In the genomic region with DNA sequence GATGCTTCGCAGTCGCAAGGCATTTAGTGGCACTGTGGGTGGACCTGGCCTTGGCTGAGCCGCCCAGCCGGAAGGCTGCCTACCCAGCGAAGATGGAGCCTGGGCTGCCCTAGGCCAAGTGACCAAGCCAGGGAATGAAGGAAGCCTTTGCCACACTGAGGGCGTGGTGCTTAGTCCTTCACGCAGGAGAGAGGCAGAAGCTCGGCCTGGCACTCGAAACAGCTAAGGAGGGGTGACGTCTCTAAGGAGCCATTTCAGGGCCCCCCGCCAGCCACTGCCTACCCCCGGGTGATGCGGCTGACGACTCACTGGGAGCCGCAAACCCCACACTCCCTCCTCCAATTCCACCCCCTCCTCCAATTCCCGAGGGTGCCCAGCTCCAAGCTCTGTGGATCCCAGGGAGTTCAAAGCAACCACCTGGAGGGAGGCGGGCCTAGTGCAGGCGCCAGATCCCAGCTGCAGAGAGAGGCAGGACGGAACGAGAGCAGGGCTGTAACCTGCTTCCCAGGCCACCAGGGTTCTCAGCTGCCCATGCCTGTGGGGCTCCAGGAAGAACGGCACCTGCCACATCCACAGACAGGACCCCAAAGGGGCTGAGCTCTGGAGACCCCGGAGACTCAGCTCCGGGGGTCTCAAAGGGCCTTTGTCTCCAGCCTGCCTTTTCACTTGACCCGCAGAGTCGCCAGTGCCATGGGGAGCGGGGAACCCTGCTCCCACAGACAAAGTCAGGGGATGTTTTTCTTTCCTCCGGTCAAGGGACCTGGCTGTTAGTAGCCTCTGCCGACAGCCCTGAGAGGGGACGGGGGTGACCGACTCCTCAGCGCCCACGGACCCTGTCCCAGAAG, we compare ENCODE assay signal across 8 cellular contexts.
DNase-seq lines count a peak whose midpoint lies in the region; ATAC-seq, FAIRE-seq and TF ChIP-seq lines count a peak whose summit lies in the region.

No MANE protein-coding gene starts in this region.

- no peak for TF ChIP-seq POLR2A in endothelial cell of umbilical vein (IDR thresholded peaks at IDR 0.05; ENCODE audit: low read depth, low read length)

- H4K20me1 ChIP-seq in endothelial cell of umbilical vein (replicated peaks; ENCODE audit: control insufficient read depth, extremely low read depth, insufficient read depth, low read length): no peaks in the 10 kb centered on the region

- intact Hi-C loops in endothelial cell of umbilical vein (cut with micrococcal nuclease): loop anchor here (1.0 kb wide), 1 partner anchor 26 kb away; no protein-coding TSS in a partner anchor

- no peak overlapping the region for H2BK15ac ChIP-seq in neuronal stem cell (ENCODE audit: low read length)

- no peak for TF ChIP-seq CTCF in endothelial cell of umbilical vein (IDR thresholded peaks at IDR 0.05; ENCODE audit: extremely low read depth in 1 of 2, insufficient read depth in 1 of 2, low read depth in 1 of 2, low read length in 2 of 2)

- peak overlapping the region; percentile 94 for H3K14ac ChIP-seq in neuronal stem cell (ENCODE audit: low read length)

- POLR2A ChIA-PET in endothelial cell of umbilical vein (lab: Charles Lee): no interaction called here

- H2AK5ac ChIP-seq in neuronal stem cell (ENCODE audit: low read depth, low read length): peak overlapping the region; percentile 49

- peak overlapping the region; percentile 94 for H3K23ac ChIP-seq in neuronal stem cell (ENCODE audit: low read depth, low read length, poor library complexity)

- H3K4ac ChIP-seq in neuronal stem cell (ENCODE audit: low read length): no peak overlapping the region

- H3K4me3 ChIP-seq in NT2/D1 (ENCODE audit: insufficient read length, low read depth) (peak overlapping the region; percentile 49), endothelial cell of umbilical vein (replicated peaks in 1 of 3; ENCODE audit: insufficient read depth in 1 of 3, low read depth in 1 of 3, low read length in 3 of 3) (peak overlapping the region; percentile 50 to 89 (median 77)), neuronal stem cell (ENCODE audit: low read length in 2 of 2) (peak overlapping the region; percentile 50 to 76)

- WGBS in neuronal stem cell (ENCODE audit: extremely low coverage in 2 of 2, insufficient read length in 2 of 2, insufficient replicate concordance in 1 of 2), 2 donors: no CpG with 5 or more reads among the region's 32 CpGs

- no peak overlapping the region for H4K8ac ChIP-seq in neuronal stem cell (ENCODE audit: low read depth, low read length)

- H3K9ac ChIP-seq in NT2/D1 (ENCODE audit: insufficient read length, low read depth) (peak overlapping the region; percentile 70), endothelial cell of umbilical vein (replicated peaks; ENCODE audit: extremely low read depth, insufficient read depth, low read length) (peak overlapping the region; percentile 72), neuronal stem cell (ENCODE audit: low read depth, low read length, poor library complexity) (no peak overlapping the region)

- H2BK12ac ChIP-seq in neuronal stem cell (ENCODE audit: low read length): no peak overlapping the region

- H3K27me3 ChIP-seq in NT2/D1 (ENCODE audit: insufficient read depth, insufficient read length) (no peaks in the 10 kb centered on the region), endothelial cell of umbilical vein (ENCODE audit: control insufficient read depth in 2 of 2, insufficient read depth in 2 of 2, low read length in 2 of 2) (no peaks in the 10 kb centered on the region), neuronal stem cell (ENCODE audit: control insufficient read depth in 3 of 3, insufficient read depth in 3 of 3, low read depth in 1 of 3, low read length in 3 of 3) (peaks cover 0 to 22% (median 9%) of the 10 kb centered on the region in 3 experiments)

- H3K9me3 ChIP-seq in NT2/D1 (ENCODE audit: insufficient read depth, low read length) (no peaks in the 10 kb centered on the region), endothelial cell of umbilical vein (replicated peaks; ENCODE audit: control insufficient read depth, insufficient read depth, low read length) (no peaks in the 10 kb centered on the region), neuronal stem cell (replicated peaks in 1 of 2; ENCODE audit: control insufficient read depth in 2 of 2, insufficient read depth in 1 of 2, low read depth in 1 of 2, low read length in 2 of 2) (peaks cover 0 to 1% of the 10 kb centered on the region in 2 donors)

- dilution Hi-C loops in endothelial cell of umbilical vein (cut with MboI; ENCODE audit: extremely low pct_ligation_motif_present, low sequenced_read_pairs): no loop called here

- no peak overlapping the region for H2BK5ac ChIP-seq in neuronal stem cell (ENCODE audit: low read length)

- peak overlapping the region; percentile 52 for H3K18ac ChIP-seq in neuronal stem cell (ENCODE audit: low read length)

- peaks cover 3% of the 10 kb centered on the region for H3K36me3 ChIP-seq in NT2/D1 (ENCODE audit: insufficient read depth, insufficient read length, low read length)
- H3K36me3 ChIP-seq in endothelial cell of umbilical vein (ENCODE audit: control insufficient read depth in 2 of 2, extremely low read depth in 1 of 2, insufficient read depth in 2 of 2, low read length in 2 of 2): no peaks in the 10 kb centered on the region
- H3K36me3 ChIP-seq in neuronal stem cell (replicated peaks in 1 of 2; ENCODE audit: control insufficient read depth in 2 of 2, insufficient read depth in 2 of 2, low read length in 2 of 2): no peaks in the 10 kb centered on the region

- H3K9me1 ChIP-seq in endothelial cell of umbilical vein (replicated peaks; ENCODE audit: control insufficient read depth, extremely low read depth, insufficient read depth, low read length): no peaks in the 10 kb centered on the region

- ATAC-seq in HG03469 (IDR thresholded peaks at IDR 0.05; ENCODE audit: unreplicated experiment) (no peak), HG03432 (IDR thresholded peaks at IDR 0.05; ENCODE audit: unreplicated experiment) (no peak)

- peaks cover 4% of the 10 kb centered on the region for H3K79me1 ChIP-seq in neuronal stem cell (ENCODE audit: low read depth, low read length)

- H3K4me1 ChIP-seq in NT2/D1 (ENCODE audit: insufficient read depth, insufficient read length): peaks cover 20% of the 10 kb centered on the region
- peaks cover 11% of the 10 kb centered on the region for H3K4me1 ChIP-seq in endothelial cell of umbilical vein (ENCODE audit: control insufficient read depth, extremely low read depth, insufficient read depth, low read length)
- peaks cover 18 to 20% of the 10 kb centered on the region in 2 donors for H3K4me1 ChIP-seq in neuronal stem cell (ENCODE audit: control insufficient read depth in 2 of 2, insufficient read depth in 1 of 2, low read depth in 1 of 2, low read length in 2 of 2)

- CTCF ChIA-PET in endothelial cell of umbilical vein (lab: Charles Lee): interaction anchor here (0.9 to 3.0 kb wide), 7 partner anchors 12 to 194 kb away, joined by 3 to 12 read pairs (median 6); no protein-coding TSS in a partner anchor

- TSS peak; percentile 35 for BruUV-seq in endothelial cell of umbilical vein (replicated peaks; lab: Mats Ljungman, UMichigan)

- no peak overlapping the region for H4K91ac ChIP-seq in neuronal stem cell (ENCODE audit: low read depth, low read length, poor library complexity)

- H2AFZ ChIP-seq in endothelial cell of umbilical vein (ENCODE audit: low read depth, low read length): peak overlapping the region; percentile 68
- H2AFZ ChIP-seq in neuronal stem cell (ENCODE audit: low read length): peak overlapping the region; percentile 86

- FAIRE-seq in endothelial cell of umbilical vein (lab: Jason Lieb, UNC): peak; percentile 43

- peak overlapping the region; percentile 91 for H3K4me2 ChIP-seq in endothelial cell of umbilical vein (ENCODE audit: insufficient read depth, low read length)
- H3K4me2 ChIP-seq in neuronal stem cell (ENCODE audit: insufficient read depth, low read length, poor library complexity, severe bottlenecking): peak overlapping the region; percentile 86

- DNase-seq in NCI-H748 (lab: John Stamatoyannopoulos, UW; ENCODE audit: unreplicated experiment) (peak; percentile 26), NCI-H748 treated with DMSO at 0.1 percent for 48 hours (lab: John Stamatoyannopoulos, UW) (no peak), NT2/D1 (ENCODE audit: low read depth, low spot score) (no peak), endothelial cell of umbilical vein (ENCODE audit: low read depth, low spot score) (peak; percentile 14), neuronal stem cell (ENCODE audit: low spot score) (no peak), NK-92 (lab: John Stamatoyannopoulos, UW; ENCODE audit: unreplicated experiment) (no peak)

- H3K79me2 ChIP-seq in endothelial cell of umbilical vein (ENCODE audit: control insufficient read depth, insufficient read depth, low read length): peaks cover 4% of the 10 kb centered on the region

- H3K27ac ChIP-seq in endothelial cell of umbilical vein (ENCODE audit: insufficient read depth, low read depth, low read length): peak overlapping the region; percentile 12
- H3K27ac ChIP-seq in neuronal stem cell (replicated peaks; ENCODE audit: low read length): no peak overlapping the region

- H2BK120ac ChIP-seq in neuronal stem cell (ENCODE audit: low read depth, low read length): no peak overlapping the region

TF ChIP-seq in endothelial cell of umbilical vein, 7 proteins besides CTCF, POLR2A, EP300 and RAD21:
- no peak for TF ChIP-seq POLR2AphosphoS5 (IDR thresholded peaks at IDR 0.05; ENCODE audit: insufficient read depth, low read depth, low read length)
- TF ChIP-seq GATA2 (IDR thresholded peaks at IDR 0.05; ENCODE audit: insufficient read depth, insufficient read length, low read depth, low read length): no peak
- TF ChIP-seq MYC (IDR thresholded peaks at IDR 0.05; ENCODE audit: low read depth, low read length): no peak
- TF ChIP-seq FOS (IDR thresholded peaks at IDR 0.05; ENCODE audit: borderline replicate concordance, insufficient read depth, low read length): no peak
- TF ChIP-seq EZH2 (IDR thresholded peaks at IDR 0.05; ENCODE audit: borderline replicate concordance, low read depth, low read length, severe bottlenecking): no peak
- TF ChIP-seq MAX (IDR thresholded peaks at IDR 0.05; ENCODE audit: insufficient read depth, insufficient read length): no peak
- no peak for TF ChIP-seq JUN (IDR thresholded peaks at IDR 0.05; ENCODE audit: borderline replicate concordance, insufficient read depth, insufficient read length, low read depth)
TF ChIP-seq in endothelial cell of umbilical vein: peak in this region for 0.

Comparison
In these comparisons a context has a peak if more than half of its experiments do, and no peak if none do; other contexts are left out.
1. DNase-seq: peak in NCI-H748 (single experiment) and endothelial cell of umbilical vein (single experiment); none in NCI-H748 treated with DMSO at 0.1 percent for 48 hours (single experiment), NT2/D1 (single experiment), neuronal stem cell (single experiment) and NK-92 (single experiment).
2. Peak in every context shown above with its lines, with median percentiles within 50 percentile points of each other: H3K4me3 ChIP-seq.